25 cellular contexts compared by ENCODE assay signal in the genomic region with DNA sequence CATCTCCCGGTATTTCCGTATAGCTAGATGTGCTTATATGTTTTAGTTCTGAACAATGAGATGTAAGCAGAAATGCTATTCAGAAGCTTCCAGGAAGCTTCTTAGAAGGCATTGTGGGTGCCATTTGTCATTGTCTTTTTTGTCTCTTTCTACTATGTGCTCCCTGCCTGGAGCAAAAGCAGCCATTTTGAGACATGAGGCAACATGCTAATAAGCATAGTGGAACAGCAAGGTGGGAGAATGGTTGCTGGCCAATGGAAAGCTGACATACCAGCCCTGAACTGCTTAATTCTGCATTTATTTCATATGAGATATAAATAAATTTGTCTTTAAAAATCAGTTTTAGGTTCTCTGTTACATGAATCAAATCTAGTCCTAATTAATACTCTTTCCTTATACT.
"Had no signal": no experiment of that assay in that cellular context is flagged by ENCODE, and none has a peak within 500 bp of the region (broad histone marks: within the 10 kb centered on the region; RNA-seq: fewer than 3 reads in every experiment).

No MANE protein-coding gene starts in this region.

- H3K9ac ChIP-seq: neural progenitor cell, parathyroid adenoma had no signal

- H2AFZ ChIP-seq: hepatocyte, neural progenitor cell, parathyroid adenoma had no signal

- DNase-seq: foreskin keratinocyte; heart left ventricle; left cardiac atrium; left lung; mesenchymal stem cell; midbrain; naive thymus-derived CD4-positive, alpha-beta T cell; right lobe of liver; small intestine; stimulated activated CD4-positive, alpha-beta T cell treated with anti-CD3 and anti-CD28 coated beads, Interleukin-15, amount 100 ng/mL, for 24 hours; stimulated activated CD4-positive, alpha-beta T cell treated with anti-CD3 and anti-CD28 coated beads, Interleukin-2, amount 100 ng/mL, for 48 hours; stimulated activated naive B cell treated with anti-CD40 and anti-IgM and Interleukin-4, amounts not matched to agents 10 μg/mL and 1 μg/mL and 100 μg/mL, for 72 hours; upper lobe of left lung had no signal

- H3K9me3 ChIP-seq: esophagus muscularis mucosa, gastroesophageal sphincter, left lung, right lobe of liver, thoracic aorta, tibial nerve, upper lobe of left lung had no signal

- H3K36me3 Mint-ChIP-seq: naive thymus-derived CD4-positive, alpha-beta T cell; neural progenitor cell; stimulated activated naive B cell treated with anti-CD40 and anti-IgM and Interleukin-4, amounts not matched to agents 10 μg/mL and 1 μg/mL and 100 μg/mL, for 72 hours had no signal

- H3K4me1 ChIP-seq: foreskin keratinocyte, left lung, neural progenitor cell, parathyroid adenoma, right lobe of liver, tibial nerve, upper lobe of left lung had no signal

- H3K27ac Mint-ChIP-seq: naive thymus-derived CD4-positive, alpha-beta T cell; nephron; neural progenitor cell; progenitor cell of endocrine pancreas; stimulated activated naive B cell treated with anti-CD40 and anti-IgM and Interleukin-4, amounts not matched to agents 10 μg/mL and 1 μg/mL and 100 μg/mL, for 72 hours; stimulated activated naive CD8-positive, alpha-beta T cell treated with anti-CD3 and anti-CD28 coated beads, Interleukin-15, Interleukin-2, amounts not matched to agents 100 ng/mL and 50 ng/mL, for 24 hours had no signal

- H3K27me3 Mint-ChIP-seq: progenitor cell of endocrine pancreas; stimulated activated naive B cell treated with anti-CD40 and anti-IgM and Interleukin-4, amounts not matched to agents 10 μg/mL and 1 μg/mL and 100 μg/mL, for 72 hours; stimulated activated naive CD8-positive, alpha-beta T cell treated with anti-CD3 and anti-CD28 coated beads, Interleukin-15, Interleukin-2, amounts not matched to agents 100 ng/mL and 50 ng/mL, for 24 hours had no signal

- H3K79me2 ChIP-seq: hepatocyte, parathyroid adenoma had no signal

- H3K36me3 ChIP-seq: esophagus muscularis mucosa, gastroesophageal sphincter, heart left ventricle, left lung, neural progenitor cell, right lobe of liver, thoracic aorta, tibial nerve, upper lobe of left lung had no signal

- H3K4me3 ChIP-seq: coronary artery, esophagus muscularis mucosa, gastroesophageal sphincter, heart left ventricle, hepatocyte, left lung, neural progenitor cell, right lobe of liver, thoracic aorta, tibial nerve, upper lobe of left lung had no signal

- H3K9me3 Mint-ChIP-seq: nephron; stimulated activated naive CD8-positive, alpha-beta T cell treated with anti-CD3 and anti-CD28 coated beads, Interleukin-15, Interleukin-2, amounts not matched to agents 100 ng/mL and 50 ng/mL, for 24 hours had no signal

- ATAC-seq: foreskin keratinocyte; gastroesophageal sphincter; heart left ventricle; left cardiac atrium; left lung; naive thymus-derived CD4-positive, alpha-beta T cell; right lobe of liver; stimulated activated naive B cell treated with anti-CD40 and anti-IgM and Interleukin-4, amounts not matched to agents 10 μg/mL and 1 μg/mL and 100 μg/mL, for 72 hours had no signal

- H3K4me1 Mint-ChIP-seq: naive thymus-derived CD4-positive, alpha-beta T cell; stimulated activated naive B cell treated with anti-CD40 and anti-IgM and Interleukin-4, amounts not matched to agents 10 μg/mL and 1 μg/mL and 100 μg/mL, for 72 hours had no signal

- H3K27ac ChIP-seq: coronary artery, epithelial cell of prostate, esophagus muscularis mucosa, foreskin keratinocyte, gastroesophageal sphincter, heart left ventricle, hepatocyte, left lung, neural progenitor cell, parathyroid adenoma, right lobe of liver, thoracic aorta, tibial nerve, upper lobe of left lung had no signal

- H3K27me3 ChIP-seq: esophagus muscularis mucosa, foreskin keratinocyte, gastroesophageal sphincter, heart left ventricle, hepatocyte, left lung, neural progenitor cell, right lobe of liver, tibial nerve, upper lobe of left lung had no signal

- H3K4me3 Mint-ChIP-seq: naive thymus-derived CD4-positive, alpha-beta T cell; nephron; neural progenitor cell; stimulated activated naive B cell treated with anti-CD40 and anti-IgM and Interleukin-4, amounts not matched to agents 10 μg/mL and 1 μg/mL and 100 μg/mL, for 72 hours; stimulated activated naive CD8-positive, alpha-beta T cell treated with anti-CD3 and anti-CD28 coated beads, Interleukin-15, Interleukin-2, amounts not matched to agents 100 ng/mL and 50 ng/mL, for 24 hours had no signal

- H3K4me2 ChIP-seq: hepatocyte, neural progenitor cell had no signal
